ENCODE assay signal across 8 cellular contexts in the genomic region with DNA sequence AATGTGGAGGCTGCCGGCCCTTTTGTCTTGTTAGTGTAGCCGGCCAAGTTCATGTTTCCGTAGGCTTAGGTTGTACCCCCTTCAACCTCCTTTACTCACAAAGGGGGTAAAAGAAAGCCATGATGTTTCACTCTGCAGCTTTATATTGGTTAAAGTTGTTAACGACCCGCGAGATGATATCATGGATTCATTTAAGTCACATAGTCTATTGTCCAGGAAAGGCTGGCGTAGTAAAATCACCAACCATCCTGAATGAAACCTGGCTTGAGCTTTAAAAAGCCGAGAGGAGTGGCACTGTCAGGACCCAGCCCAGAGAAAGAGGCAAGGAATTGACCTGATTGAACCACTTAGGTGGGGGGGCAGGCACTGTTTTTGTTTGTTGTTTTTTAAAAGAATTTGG. TPM values are rescaled to one million over a fixed set of nuclear protein-coding genes. Genes with fewer than 3 reads are reported as not detected.
DNase-seq lines count a peak whose midpoint lies in the region; ATAC-seq and TF ChIP-seq lines count a peak whose summit lies in the region.

No MANE protein-coding gene starts in this region.

- DNase-seq in GM12864 (ENCODE audit: low read depth): no peak
- no peak for DNase-seq in fibroblast of villous mesenchyme (ENCODE audit: low read depth)
- DNase-seq in trophoblast cell: no peak
- no peak for DNase-seq in SHP77 treated with DMSO at 0.1 percent for 48 hours (lab: John Stamatoyannopoulos, UW)
- DNase-seq in T1000 (lab: John Stamatoyannopoulos, UW): no peak
- DNase-seq in H4 (ENCODE audit: low spot score): no peak

- H4K12ac ChIP-seq in trophoblast cell (ENCODE audit: low read depth, low read length): no peak overlapping the region

- H3K14ac ChIP-seq in trophoblast cell (ENCODE audit: low read length): peak overlapping the region; percentile 48

- no peaks in the 10 kb centered on the region for H3K9me2 ChIP-seq in SU-DHL-6 (replicated peaks; ENCODE audit: insufficient read depth, low read length)

- peak overlapping the region; percentile 20 for H4K91ac ChIP-seq in trophoblast cell (ENCODE audit: low read depth, low read length)

- H3K36me3 ChIP-seq in SU-DHL-6 (ENCODE audit: low read length) (peaks cover 6% of the 10 kb centered on the region; the same call in 1 of the 2 replicates), trophoblast cell (ENCODE audit: control insufficient read depth in 1 of 2, insufficient read depth in 2 of 2, low read length in 2 of 2) (peaks cover 18 to 23% of the 10 kb centered on the region in 2 experiments)

- no peak overlapping the region for H4K8ac ChIP-seq in trophoblast cell (ENCODE audit: low read depth, low read length)

- TF ChIP-seq CTCF in GM12864 (IDR thresholded peaks at IDR 0.05; ENCODE audit: low read depth, low read length, missing control alignments) (no peak), SU-DHL-6 (IDR thresholded peaks at IDR 0.05; ENCODE audit: insufficient read depth, low read length, poor library complexity, severe bottlenecking) (no peak), fibroblast of villous mesenchyme (IDR thresholded peaks at IDR 0.05; ENCODE audit: insufficient read depth, low read depth, low read length) (no peak)

- peaks cover 0 to 3% of the 10 kb centered on the region in 2 experiments for H3K4me1 ChIP-seq in trophoblast cell (ENCODE audit: control insufficient read depth in 1 of 2, insufficient read depth in 2 of 2, low read length in 2 of 2)

- no CpG with 5 or more reads among the region's 8 CpGs for WGBS in trophoblast cell (ENCODE audit: extremely low coverage, insufficient coverage, insufficient read length)

- no peaks in the 10 kb centered on the region for H3K9me3 ChIP-seq in SU-DHL-6 (ENCODE audit: insufficient read depth, low read length)
- H3K9me3 ChIP-seq in trophoblast cell (ENCODE audit: insufficient read depth, low read depth, low read length): no peaks in the 10 kb centered on the region

- H3K79me2 ChIP-seq in SU-DHL-6 (ENCODE audit: insufficient read depth, low read length) (peaks cover 9% of the 10 kb centered on the region; the same call in 1 of the 2 replicates), trophoblast cell (ENCODE audit: control insufficient read depth, insufficient read depth, low read length, poor library complexity) (no peaks in the 10 kb centered on the region)

- H2BK120ac ChIP-seq in trophoblast cell (ENCODE audit: insufficient read depth, low read length, poor library complexity): no peak overlapping the region

- H3K4ac ChIP-seq in trophoblast cell (ENCODE audit: low read depth, low read length): peak overlapping the region; percentile 42

- H2AFZ ChIP-seq in SU-DHL-6 (ENCODE audit: low read depth, low read length, severe bottlenecking) (peak overlapping the region; percentile 33), trophoblast cell (ENCODE audit: insufficient read depth, low read length, poor library complexity) (peak overlapping the region; percentile 77)

- H3K18ac ChIP-seq in trophoblast cell (ENCODE audit: low read length): no peak overlapping the region

- H2BK12ac ChIP-seq in trophoblast cell (ENCODE audit: low read length): no peak overlapping the region

- H3K23ac ChIP-seq in trophoblast cell (ENCODE audit: low read length): no peak overlapping the region

- H3K4me3 ChIP-seq in GM12864 (ENCODE audit: low read depth, low read length): peak overlapping the region; percentile 90
- peak overlapping the region; percentile 93 for H3K4me3 ChIP-seq in SU-DHL-6 (ENCODE audit: insufficient read depth, low read length, poor library complexity, severe bottlenecking)
- peak overlapping the region; percentile 78 for H3K4me3 ChIP-seq in fibroblast of villous mesenchyme (ENCODE audit: low read depth, low read length)
- H3K4me3 ChIP-seq in trophoblast cell (ENCODE audit: low read depth, low read length): peak overlapping the region; percentile 78

- H3K27ac ChIP-seq in SU-DHL-6 (ENCODE audit: low read depth, low read length) (no peak overlapping the region), trophoblast cell (ENCODE audit: low read depth, low read length) (no peak overlapping the region)

- H2AK5ac ChIP-seq in trophoblast cell (ENCODE audit: low read length): no peak overlapping the region

- peaks cover 4% of the 10 kb centered on the region for H3K79me1 ChIP-seq in trophoblast cell (ENCODE audit: low read length)

- peak overlapping the region; percentile 80 for H3K9ac ChIP-seq in SU-DHL-6 (ENCODE audit: low read length)
- peak overlapping the region; percentile 79 for H3K9ac ChIP-seq in trophoblast cell (ENCODE audit: low read length)

- H3K27me3 ChIP-seq in SU-DHL-6 (ENCODE audit: low read length): no peaks in the 10 kb centered on the region
- no peaks in the 10 kb centered on the region for H3K27me3 ChIP-seq in trophoblast cell (ENCODE audit: insufficient read depth, low read length)

- H3K4me2 ChIP-seq in SU-DHL-6 (ENCODE audit: low read depth, low read length, poor library complexity, severe bottlenecking) (peak overlapping the region; percentile 85), trophoblast cell (ENCODE audit: low read length) (peak overlapping the region; percentile 69)

- H2BK5ac ChIP-seq in trophoblast cell (ENCODE audit: low read depth, low read length, poor library complexity): no peak overlapping the region

- no peak for ATAC-seq in HG03565 (IDR thresholded peaks at IDR 0.05; ENCODE audit: unreplicated experiment)

- H3F3A ChIP-seq in SU-DHL-6 (ENCODE audit: insufficient read depth): peaks cover 4% of the 10 kb centered on the region; the same call in 1 of the 2 replicates

- H4K20me1 ChIP-seq in SU-DHL-6 (ENCODE audit: low read depth, low read length): no peaks in the 10 kb centered on the region

RNA-seq across cellular contexts. Expression of gene UNG, which starts 1.3 kb away (rescaled TPM):
- 16.4 and 31.5 TPM in 2 replicates for total RNA-seq in fibroblast of villous mesenchyme
- 20.2 and 21.3 TPM in 2 replicates for polyA plus RNA-seq in trophoblast cell (2013)
- 57.7 and 58.0 TPM in 2 replicates for total RNA-seq in H4 (2014; rRNA removed; shearing (Covaris generic))

RNA-seq across cellular contexts. Expression of gene ALKBH2, which starts 5.4 kb away (rescaled TPM):
- 13.2 and 16.0 TPM in 2 replicates for total RNA-seq in fibroblast of villous mesenchyme
- 6.7 and 6.9 TPM in 2 replicates for polyA plus RNA-seq in trophoblast cell (2013)
- total RNA-seq in H4 (2014; rRNA removed; shearing (Covaris generic)): 18.1 and 19.5 TPM in 2 replicates

RNA-seq across cellular contexts. Expression of gene ACACB, which starts 17.7 kb away (rescaled TPM):
- 3.9 and 5.5 TPM in 2 replicates for total RNA-seq in fibroblast of villous mesenchyme
- polyA plus RNA-seq in trophoblast cell (2013): 0.71 and 1.7 TPM in 2 replicates
- total RNA-seq in H4 (2014; rRNA removed; shearing (Covaris generic)): 1.6 and 2.2 TPM in 2 replicates

RNA-seq across cellular contexts. Expression of gene USP30, which starts 46.3 kb away (rescaled TPM):
- 8.4 and 9.1 TPM in 2 replicates for total RNA-seq in fibroblast of villous mesenchyme
- polyA plus RNA-seq in trophoblast cell (2013): 11.0 and 12.1 TPM in 2 replicates
- 10.2 and 11.7 TPM in 2 replicates for total RNA-seq in H4 (2014; rRNA removed; shearing (Covaris generic))
